11 cellular contexts compared by ENCODE assay signal in genomic region chr13:39317284-39317683, GRCh38.
DNase-seq lines count a peak whose midpoint lies in the region; ATAC-seq and TF ChIP-seq lines count a peak whose summit lies in the region.
"Had no signal": no experiment of that assay in that cellular context is flagged by ENCODE, and none has a peak within 500 bp of the region (broad histone marks: within the 10 kb centered on the region; RNA-seq: fewer than 3 reads in every experiment).

No MANE protein-coding gene starts in this region.

- in situ Hi-C loops in transverse colon (cut with MboI; ENCODE audit: low pct_ligation_motif_present in 1 of 4, low pct_unique_long_range_greater_than_20kb in 1 of 4, low sequenced_read_pairs in 3 of 4): no loop called here

- H2AFZ ChIP-seq in MM.1S (ENCODE audit: low read length): no peak overlapping the region

- no peaks in the 10 kb centered on the region for H3K27me3 ChIP-seq in left lung
- no peaks in the 10 kb centered on the region for H3K27me3 ChIP-seq in transverse colon
- no peaks in the 10 kb centered on the region for H3K27me3 ChIP-seq in MM.1S (replicated peaks; ENCODE audit: insufficient read depth, low read length)

- TF ChIP-seq CTCF in choroid plexus epithelial cell (conservative IDR thresholded peaks at IDR 0.05; ENCODE audit: low read depth, low read length) (no peak), left lung (IDR thresholded peaks at IDR 0.05) (no peak), transverse colon (IDR thresholded peaks at IDR 0.05) (no peak), MM.1S (IDR thresholded peaks at IDR 0.05; ENCODE audit: low read length) (no peak)

- no peaks in the 10 kb centered on the region for H3K4me1 ChIP-seq in left lung
- H3K4me1 ChIP-seq in transverse colon: peaks cover 0 to 7% (median 2%) of the 10 kb centered on the region in 4 donors
- H3K4me1 ChIP-seq in MM.1S (ENCODE audit: low read length): no peaks in the 10 kb centered on the region
- H3K4me1 ChIP-seq: HAP-1 had no signal

- H3K27ac Mint-ChIP-seq in activated CD8-positive, alpha-beta T cell treated with anti-CD3 and anti-CD28 coated beads, Interleukin-2, amount 10 ng/mL, durations not matched to agents 7 days and 5 days: no peak overlapping the region
- H3K27ac Mint-ChIP-seq: nephron progenitor cell had no signal

- no peaks in the 10 kb centered on the region for H3K36me3 Mint-ChIP-seq in activated CD8-positive, alpha-beta T cell treated with anti-CD3 and anti-CD28 coated beads, Interleukin-2, amount 10 ng/mL, durations not matched to agents 7 days and 5 days (ENCODE audit: low read depth)

- no peaks in the 10 kb centered on the region for H3K4me1 Mint-ChIP-seq in activated CD8-positive, alpha-beta T cell treated with anti-CD3 and anti-CD28 coated beads, Interleukin-2, amount 10 ng/mL, durations not matched to agents 7 days and 5 days (ENCODE audit: low read depth)

- no peaks in the 10 kb centered on the region for H3K9me3 Mint-ChIP-seq in activated CD8-positive, alpha-beta T cell treated with anti-CD3 and anti-CD28 coated beads, Interleukin-2, amount 10 ng/mL, durations not matched to agents 7 days and 5 days (ENCODE audit: insufficient read depth)
- H3K9me3 Mint-ChIP-seq: nephron progenitor cell had no signal

- no peak overlapping the region for H3K4me2 ChIP-seq in MM.1S (ENCODE audit: low read depth, low read length)

- no peaks in the 10 kb centered on the region for H3F3A ChIP-seq in MM.1S (ENCODE audit: insufficient read depth, low read length)

- H3K36me3 ChIP-seq in left lung: no peaks in the 10 kb centered on the region
- no peaks in the 10 kb centered on the region for H3K36me3 ChIP-seq in transverse colon
- H3K36me3 ChIP-seq in MM.1S (replicated peaks; ENCODE audit: insufficient read depth, low read length): no peaks in the 10 kb centered on the region
- H3K36me3 ChIP-seq: HAP-1 had no signal

- H3K27ac ChIP-seq in left lung: no peak overlapping the region
- H3K27ac ChIP-seq in transverse colon: no peak overlapping the region
- no peak overlapping the region for H3K27ac ChIP-seq in MM.1S (ENCODE audit: low read length)

- peak; percentile 29 for DNase-seq in LHCN-M2 (ENCODE audit: low read depth)
- peak; percentile 84 for DNase-seq in choroid plexus epithelial cell (ENCODE audit: low read depth)
- no peak for DNase-seq in left lung
- DNase-seq in transverse colon: peak; percentile 11
- no peak for DNase-seq in activated CD8-positive, alpha-beta memory T cell treated with anti-CD3 and anti-CD28 coated beads for 24 hours
- DNase-seq in MM.1S: no peak
- DNase-seq in activated CD8-positive, alpha-beta T cell treated with anti-CD3 and anti-CD28 coated beads, Interleukin-2, amount 10 ng/mL, durations not matched to agents 7 days and 5 days: no peak
- DNase-seq: NCI-H187, nephron progenitor cell had no signal

- H4K20me1 ChIP-seq in MM.1S (ENCODE audit: insufficient read depth, low read length): no peaks in the 10 kb centered on the region

- H3K4me3 Mint-ChIP-seq in activated CD8-positive, alpha-beta T cell treated with anti-CD3 and anti-CD28 coated beads, Interleukin-2, amount 10 ng/mL, durations not matched to agents 7 days and 5 days: no peak overlapping the region
- H3K4me3 Mint-ChIP-seq: nephron progenitor cell had no signal

- ATAC-seq in left lung (peak; percentile 83), HG03460 (IDR thresholded peaks at IDR 0.05; ENCODE audit: unreplicated experiment) (no peak)
- ATAC-seq in activated CD8-positive, alpha-beta T cell treated with anti-CD3 and anti-CD28 coated beads, Interleukin-2, amount 10 ng/mL, durations not matched to agents 7 days and 5 days: no peak

- no peak for TF ChIP-seq POLR2A in transverse colon (IDR thresholded peaks at IDR 0.05)

- POLR2A ChIA-PET in activated CD8-positive, alpha-beta T cell treated with anti-CD3 and anti-CD28 coated beads, Interleukin-2, amount 10 ng/mL, durations not matched to agents 7 days and 5 days (lab: Charles Lee): no interaction called here

- CTCF ChIA-PET in activated CD8-positive, alpha-beta T cell treated with anti-CD3 and anti-CD28 coated beads, Interleukin-2, amount 10 ng/mL, durations not matched to agents 7 days and 5 days (lab: Charles Lee): no interaction called here

- no peaks in the 10 kb centered on the region for H3K79me2 ChIP-seq in MM.1S (ENCODE audit: low read length)

- no peak overlapping the region for H3K9ac ChIP-seq in MM.1S (ENCODE audit: low read length)

- WGBS in transverse colon (ENCODE audit: low coverage in 1 of 2), 2 donors: 40% methylated on average over 3 of the region's 3 CpGs; no CpG with 5 or more reads in 1 of the 2 donors

- H3K9me3 ChIP-seq in left lung: no peaks in the 10 kb centered on the region
- H3K9me3 ChIP-seq in transverse colon: no peaks in the 10 kb centered on the region
- no peaks in the 10 kb centered on the region for H3K9me3 ChIP-seq in MM.1S (replicated peaks; ENCODE audit: insufficient read depth, low read length)
- H3K9me3 ChIP-seq: HAP-1 had no signal

- H3K27me3 Mint-ChIP-seq in activated CD8-positive, alpha-beta T cell treated with anti-CD3 and anti-CD28 coated beads, Interleukin-2, amount 10 ng/mL, durations not matched to agents 7 days and 5 days (ENCODE audit: low read depth): peaks cover 4% of the 10 kb centered on the region

- H3K4me3 ChIP-seq in choroid plexus epithelial cell (ENCODE audit: low read depth, low read length) (no peak overlapping the region), left lung (no peak overlapping the region), transverse colon (no peak overlapping the region), MM.1S (ENCODE audit: low read length) (no peak overlapping the region)
- H3K4me3 ChIP-seq: HAP-1 had no signal

- TF ChIP-seq EP300 in transverse colon (IDR thresholded peaks at IDR 0.05; ENCODE audit: low read depth): no peak

- H3K9me2 ChIP-seq in MM.1S (replicated peaks; ENCODE audit: insufficient read depth, low read length): no peaks in the 10 kb centered on the region

- intact Hi-C loops in left lung (cut with DNase I) (no loop called here), transverse colon (cut with DNase I; ENCODE audit: low total_unique reads) (no loop called here)

Comparison
In these comparisons a context has a peak if more than half of its experiments do, and no peak if none do; other contexts are left out.
1. DNase-seq: peak in LHCN-M2 (single experiment), choroid plexus epithelial cell (single experiment) and transverse colon (single experiment); none in left lung (0 of 2), activated CD8-positive, alpha-beta memory T cell treated with anti-CD3 and anti-CD28 coated beads for 24 hours (single experiment), MM.1S (single experiment) and activated CD8-positive, alpha-beta T cell treated with anti-CD3 and anti-CD28 coated beads, Interleukin-2, amount 10 ng/mL, durations not matched to agents 7 days and 5 days (single experiment).